ENCODE assay signal across 11 cellular contexts in the genomic region with DNA sequence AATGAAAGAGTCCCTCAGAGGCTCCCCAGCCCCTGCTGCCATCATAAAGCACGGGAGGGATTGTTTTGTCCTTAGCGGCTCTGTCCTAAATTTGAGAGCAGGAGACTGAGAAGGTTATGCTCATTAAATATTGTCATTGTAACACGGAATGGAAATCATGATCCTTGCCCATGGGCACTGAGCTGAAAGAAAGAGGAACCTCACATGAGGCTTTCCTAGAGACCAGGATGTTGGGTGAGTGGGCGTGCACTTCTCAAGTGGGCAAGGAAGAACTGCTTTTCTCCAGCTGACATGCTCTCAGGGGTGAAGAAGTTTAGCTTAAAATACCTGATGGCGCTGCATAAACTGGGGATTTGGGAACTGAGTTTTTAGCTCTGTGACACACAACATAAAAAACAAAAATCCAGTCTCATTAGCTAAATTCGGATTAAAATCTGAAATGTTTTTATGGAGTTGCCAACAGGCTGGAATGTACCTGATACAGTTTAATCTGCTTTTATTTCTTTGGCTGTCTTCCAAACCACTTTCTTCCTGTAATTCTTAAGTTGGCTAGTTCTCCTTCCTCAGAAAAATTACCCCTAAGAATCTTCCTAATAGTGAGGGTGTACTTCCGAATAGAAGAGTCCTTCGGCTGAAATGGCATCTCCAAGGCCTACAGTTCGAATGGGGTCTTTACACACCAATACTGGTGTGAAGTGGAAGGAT. TPM values are rescaled to one million over a fixed set of nuclear protein-coding genes. Genes with fewer than 3 reads are reported as not detected.
DNase-seq lines count a peak whose midpoint lies in the region; ATAC-seq and TF ChIP-seq lines count a peak whose summit lies in the region.
"Had no signal": no experiment of that assay in that cellular context is flagged by ENCODE, and none has a peak within 500 bp of the region (broad histone marks: within the 10 kb centered on the region; RNA-seq: fewer than 3 reads in every experiment).

No MANE protein-coding gene starts in this region.

- no peak for DNase-seq in activated naive CD4-positive, alpha-beta T cell treated with anti-CD3 and anti-CD28 coated beads, Interleukin-2, amount 50 U/mL, for 72 hours (ENCODE audit: low spot score in 2 of 2)
- DNase-seq in activated naive CD4-positive, alpha-beta T cell treated with anti-CD3 and anti-CD28 coated beads, Interleukin-2, amount 10 ng/mL, durations not matched to agents 7 days and 5 days, result no peak
- DNase-seq in UCSD-AML1 (lab: John Stamatoyannopoulos, UW; ENCODE audit: unreplicated experiment) (peak; percentile 63), esophagus muscularis mucosa (ENCODE audit: extremely low spot score) (peak; percentile 89), GM19238 (ENCODE audit: insufficient read length, low spot score) (no peak)
- DNase-seq: islet precursor cell, NCI-H1105 treated with DMSO at 0.1 percent for 48 hours, tibial artery had no signal

- no peaks in the 10 kb centered on the region for H3K9me3 Mint-ChIP-seq in activated naive CD4-positive, alpha-beta T cell treated with anti-CD3 and anti-CD28 coated beads, Interleukin-2, amount 50 U/mL, for 72 hours
- no peaks in the 10 kb centered on the region for H3K9me3 Mint-ChIP-seq in activated naive CD4-positive, alpha-beta T cell treated with anti-CD3 and anti-CD28 coated beads, Interleukin-2, amount 10 ng/mL, durations not matched to agents 7 days and 5 days
- no peaks in the 10 kb centered on the region for H3K9me3 Mint-ChIP-seq in stimulated activated memory B cell treated with anti-CD40 and anti-IgM and Interleukin-4, amounts not matched to agents 10 μg/mL and 1 μg/mL and 100 μg/mL, for 72 hours

- no peaks in the 10 kb centered on the region for H3K9me3 ChIP-seq in esophagus muscularis mucosa
- H3K9me3 ChIP-seq: tibial artery had no signal

- intact Hi-C loops in esophagus muscularis mucosa (cut with DNase I), result no loop called here

- peak overlapping the region; percentile 29 to 83 for H3K27ac Mint-ChIP-seq in activated naive CD4-positive, alpha-beta T cell treated with anti-CD3 and anti-CD28 coated beads, Interleukin-2, amount 50 U/mL, for 72 hours
- no peak overlapping the region for H3K27ac Mint-ChIP-seq in activated naive CD4-positive, alpha-beta T cell treated with anti-CD3 and anti-CD28 coated beads, Interleukin-2, amount 10 ng/mL, durations not matched to agents 7 days and 5 days
- H3K27ac Mint-ChIP-seq in stimulated activated memory B cell treated with anti-CD40 and anti-IgM and Interleukin-4, amounts not matched to agents 10 μg/mL and 1 μg/mL and 100 μg/mL, for 72 hours, result peak overlapping the region; percentile 55

- H3K4me3 Mint-ChIP-seq in activated naive CD4-positive, alpha-beta T cell treated with anti-CD3 and anti-CD28 coated beads, Interleukin-2, amount 10 ng/mL, durations not matched to agents 7 days and 5 days, result no peak overlapping the region
- no peak overlapping the region for H3K4me3 Mint-ChIP-seq in stimulated activated memory B cell treated with anti-CD40 and anti-IgM and Interleukin-4, amounts not matched to agents 10 μg/mL and 1 μg/mL and 100 μg/mL, for 72 hours

- TF ChIP-seq CTCF in esophagus muscularis mucosa (IDR thresholded peaks at IDR 0.05), result no peak

- TF ChIP-seq EP300 in esophagus muscularis mucosa (IDR thresholded peaks at IDR 0.05), result no peak

- H3K36me3 ChIP-seq in esophagus muscularis mucosa, result peaks cover 35 to 59% (median 51%) of the 10 kb centered on the region in 4 donors

- H3K4me1 ChIP-seq in esophagus muscularis mucosa, result peaks cover 0 to 4% (median 0%) of the 10 kb centered on the region in 4 donors

- no peaks in the 10 kb centered on the region for H3K27me3 ChIP-seq in esophagus muscularis mucosa
- H3K27me3 ChIP-seq: tibial artery had no signal

- peaks cover 13% of the 10 kb centered on the region for H3K4me1 Mint-ChIP-seq in activated naive CD4-positive, alpha-beta T cell treated with anti-CD3 and anti-CD28 coated beads, Interleukin-2, amount 10 ng/mL, durations not matched to agents 7 days and 5 days
- H3K4me1 Mint-ChIP-seq in stimulated activated memory B cell treated with anti-CD40 and anti-IgM and Interleukin-4, amounts not matched to agents 10 μg/mL and 1 μg/mL and 100 μg/mL, for 72 hours, result peaks cover 26% of the 10 kb centered on the region

- no peak for ATAC-seq in activated naive CD4-positive, alpha-beta T cell treated with anti-CD3 and anti-CD28 coated beads, Interleukin-2, amount 50 U/mL, for 72 hours
- peak; percentile 55 for ATAC-seq in stimulated activated memory B cell treated with anti-CD40 and anti-IgM and Interleukin-4, amounts not matched to agents 10 μg/mL and 1 μg/mL and 100 μg/mL, for 72 hours
- ATAC-seq in GM18867 (IDR thresholded peaks at IDR 0.05; ENCODE audit: unreplicated experiment) (no peak), esophagus mucosa (no peak)

- peaks cover 5 to 38% of the 10 kb centered on the region in 2 donors for H3K36me3 Mint-ChIP-seq in activated naive CD4-positive, alpha-beta T cell treated with anti-CD3 and anti-CD28 coated beads, Interleukin-2, amount 50 U/mL, for 72 hours
- H3K36me3 Mint-ChIP-seq in activated naive CD4-positive, alpha-beta T cell treated with anti-CD3 and anti-CD28 coated beads, Interleukin-2, amount 10 ng/mL, durations not matched to agents 7 days and 5 days, result peaks cover 59% of the 10 kb centered on the region
- H3K36me3 Mint-ChIP-seq in stimulated activated memory B cell treated with anti-CD40 and anti-IgM and Interleukin-4, amounts not matched to agents 10 μg/mL and 1 μg/mL and 100 μg/mL, for 72 hours, result peaks cover 71% of the 10 kb centered on the region

- H3K4me3 ChIP-seq in esophagus muscularis mucosa, result no peak overlapping the region
- H3K4me3 ChIP-seq: tibial artery had no signal

- no peak overlapping the region for H3K27ac ChIP-seq in esophagus muscularis mucosa (replicated peaks in 1 of 4)
- H3K27ac ChIP-seq: tibial artery had no signal

- no peak for TF ChIP-seq POLR2A in esophagus muscularis mucosa (IDR thresholded peaks at IDR 0.05; ENCODE audit: low read depth)

- 80% methylated on average over 9 of the region's 9 CpGs for WGBS in esophagus muscularis mucosa

- no peaks in the 10 kb centered on the region for H3K27me3 Mint-ChIP-seq in activated naive CD4-positive, alpha-beta T cell treated with anti-CD3 and anti-CD28 coated beads, Interleukin-2, amount 10 ng/mL, durations not matched to agents 7 days and 5 days
- H3K27me3 Mint-ChIP-seq in stimulated activated memory B cell treated with anti-CD40 and anti-IgM and Interleukin-4, amounts not matched to agents 10 μg/mL and 1 μg/mL and 100 μg/mL, for 72 hours, result no peaks in the 10 kb centered on the region

- CTCF ChIA-PET in activated naive CD4-positive, alpha-beta T cell treated with anti-CD3 and anti-CD28 coated beads, Interleukin-2, amount 10 ng/mL, durations not matched to agents 7 days and 5 days (lab: Charles Lee), result interaction anchor here (0.7 to 1.7 kb wide), 3 partner anchors 16 to 28 kb away, joined by 4 to 6 read pairs (median 5); no protein-coding TSS in a partner anchor

RNA-seq across cellular contexts. Expression of gene ADPGK, which starts 31.7 kb away (rescaled TPM):
- 10 to 100 TPM; 51.0 to 81.8 TPM for total RNA-seq in activated naive CD4-positive, alpha-beta T cell treated with anti-CD3 and anti-CD28 coated beads, Interleukin-2, amount 50 U/mL, for 72 hours
- 10 to 100 TPM; 20.2 to 37.4 (median 22.3) TPM for total RNA-seq in esophagus muscularis mucosa
- 23.4 TPM for total RNA-seq in esophagus mucosa

Comparison
In these comparisons a context has a peak if more than half of its experiments do, and no peak if none do; other contexts are left out.
1. DNase-seq: peak in UCSD-AML1 (single experiment) and esophagus muscularis mucosa (single experiment); none in activated naive CD4-positive, alpha-beta T cell treated with anti-CD3 and anti-CD28 coated beads, Interleukin-2, amount 50 U/mL, for 72 hours (0 of 2), activated naive CD4-positive, alpha-beta T cell treated with anti-CD3 and anti-CD28 coated beads, Interleukin-2, amount 10 ng/mL, durations not matched to agents 7 days and 5 days (single experiment) and GM19238 (single experiment).